In the genomic region with DNA sequence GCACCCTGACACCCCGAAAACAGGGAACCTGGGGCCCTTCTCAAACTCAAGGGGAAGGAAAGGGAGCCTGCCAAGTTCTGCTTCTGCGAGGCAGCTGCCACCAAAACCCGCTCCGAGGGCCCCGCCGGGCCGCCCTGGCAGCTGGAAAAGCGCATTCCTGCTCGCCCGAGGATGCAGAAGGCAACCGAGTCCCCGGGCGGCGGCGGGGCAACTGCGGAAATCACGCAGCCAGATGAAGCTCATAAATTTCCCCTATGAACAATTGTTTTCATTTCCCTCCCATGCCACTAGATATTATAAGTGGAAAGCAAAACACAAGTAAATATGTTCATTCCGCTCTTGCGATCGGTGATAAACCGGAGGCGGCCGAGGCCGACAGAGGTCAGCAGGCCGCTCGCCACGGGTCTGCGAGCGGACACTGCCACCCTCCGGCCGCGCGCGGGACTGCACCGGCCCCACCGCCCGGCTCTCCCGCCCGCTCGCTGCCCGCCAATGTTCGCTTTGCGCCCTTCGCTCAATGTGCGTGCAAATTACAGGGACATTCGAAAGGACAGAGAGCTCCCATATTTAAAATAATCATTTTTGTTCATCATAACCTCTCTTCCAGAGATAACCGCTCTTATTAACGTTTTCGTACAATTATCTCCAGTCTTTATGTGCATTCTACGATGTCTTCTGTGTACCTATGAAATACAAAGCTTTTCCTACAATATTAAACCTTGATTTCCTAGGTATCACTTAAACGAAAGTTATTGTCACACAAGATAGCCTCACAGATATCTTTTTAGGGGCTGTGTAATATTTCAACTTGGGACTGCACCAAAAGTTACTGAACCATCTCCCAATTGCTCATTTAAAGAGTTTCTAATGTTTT, we compare ENCODE assay signal across 8 cellular contexts.
DNase-seq lines count a peak whose midpoint lies in the region; ATAC-seq and TF ChIP-seq lines count a peak whose summit lies in the region.

No MANE protein-coding gene starts in this region.

- H3K14ac ChIP-seq in trophoblast cell (ENCODE audit: low read length), result no peak overlapping the region

- H4K91ac ChIP-seq in trophoblast cell (ENCODE audit: low read depth, low read length), result no peak overlapping the region

- H3K79me2 ChIP-seq in trophoblast cell (ENCODE audit: control insufficient read depth, insufficient read depth, low read length, poor library complexity), result no peaks in the 10 kb centered on the region

- TF ChIP-seq EP300 in upper lobe of left lung (IDR thresholded peaks at IDR 0.05), result no peak

- H3K18ac ChIP-seq in trophoblast cell (ENCODE audit: low read length), result no peak overlapping the region

- TF ChIP-seq POLR2A in Peyer's patch (IDR thresholded peaks at IDR 0.05) (no peak), upper lobe of left lung (IDR thresholded peaks at IDR 0.05) (no peak)

- H3K4me1 ChIP-seq in Peyer's patch, result peaks cover 0 to 10% (median 0%) of the 10 kb centered on the region in 4 donors
- H3K4me1 ChIP-seq in trophoblast cell (ENCODE audit: control insufficient read depth in 1 of 2, insufficient read depth in 2 of 2, low read length in 2 of 2), result no peaks in the 10 kb centered on the region
- H3K4me1 ChIP-seq in upper lobe of left lung, result peaks cover 7 to 11% (median 9%) of the 10 kb centered on the region in 4 donors

- no peaks in the 10 kb centered on the region for H3K79me1 ChIP-seq in trophoblast cell (ENCODE audit: low read length)

- H3K9ac ChIP-seq in trophoblast cell (ENCODE audit: low read length), result no peak overlapping the region

- no peaks in the 10 kb centered on the region for H3K27me3 ChIP-seq in Peyer's patch
- H3K27me3 ChIP-seq in trophoblast cell (ENCODE audit: insufficient read depth, low read length), result peaks cover 10% of the 10 kb centered on the region
- peaks cover 0 to 4% (median 2%) of the 10 kb centered on the region in 4 donors for H3K27me3 ChIP-seq in upper lobe of left lung

- H2AFZ ChIP-seq in trophoblast cell (ENCODE audit: insufficient read depth, low read length, poor library complexity), result no peak overlapping the region

- no peak overlapping the region for H4K8ac ChIP-seq in trophoblast cell (ENCODE audit: low read depth, low read length)

- no peak overlapping the region for H2BK120ac ChIP-seq in trophoblast cell (ENCODE audit: insufficient read depth, low read length, poor library complexity)

- TF ChIP-seq CTCF in Peyer's patch (IDR thresholded peaks at IDR 0.05) (peak; percentile 72 to 95 (median 92)), upper lobe of left lung (IDR thresholded peaks at IDR 0.05) (peak; percentile 96 to 100 (median 98))

- H4K12ac ChIP-seq in trophoblast cell (ENCODE audit: low read depth, low read length), result no peak overlapping the region

- H3K4ac ChIP-seq in trophoblast cell (ENCODE audit: low read depth, low read length), result no peak overlapping the region

- peak overlapping the region in 2 of 4 donors; percentile 35 to 43 for H3K4me3 ChIP-seq in Peyer's patch
- no peak overlapping the region for H3K4me3 ChIP-seq in trophoblast cell (ENCODE audit: low read depth, low read length)
- H3K4me3 ChIP-seq in upper lobe of left lung, result peak overlapping the region in 3 of 4 donors; percentile 6 to 44 (median 17)

- H3K23ac ChIP-seq in trophoblast cell (ENCODE audit: low read length), result no peak overlapping the region

- peak overlapping the region; percentile 69 for H3K4me2 ChIP-seq in trophoblast cell (ENCODE audit: low read length)

- H3K36me3 ChIP-seq in Peyer's patch (no peaks in the 10 kb centered on the region), trophoblast cell (ENCODE audit: control insufficient read depth in 1 of 2, insufficient read depth in 2 of 2, low read length in 2 of 2) (no peaks in the 10 kb centered on the region), upper lobe of left lung (no peaks in the 10 kb centered on the region)

- WGBS in trophoblast cell (ENCODE audit: extremely low coverage, insufficient coverage, insufficient read length), result no CpG with 5 or more reads among the region's 51 CpGs
- 7% methylated on average over 27 to 51 of the region's 51 CpGs for WGBS in upper lobe of left lung, 2 donors

- H2AK5ac ChIP-seq in trophoblast cell (ENCODE audit: low read length), result no peak overlapping the region

- H3K27ac ChIP-seq in Peyer's patch (no peak overlapping the region), trophoblast cell (ENCODE audit: low read depth, low read length) (no peak overlapping the region), upper lobe of left lung (no peak overlapping the region)

- ATAC-seq in HG02798 (IDR thresholded peaks at IDR 0.05; ENCODE audit: poor library complexity, unreplicated experiment), result peak; percentile 86
- peak; percentile 86 to 96 for ATAC-seq in upper lobe of left lung (ENCODE audit: low FRiP score in 2 of 2)

- no peak overlapping the region for H2BK12ac ChIP-seq in trophoblast cell (ENCODE audit: low read length)

- DNase-seq in GM04504 (ENCODE audit: low read depth), result peak; percentile 18
- DNase-seq in Peyer's patch, result peak in 2 of 3 donors; percentile 64 to 78
- DNase-seq in activated gamma-delta T cell treated with Interleukin-2 at 50 U/mL for 16 hours, result peak; percentile 50
- peak; percentile 7 for DNase-seq in glomerular endothelial cell (ENCODE audit: extremely low read depth, low read depth, low spot score)
- peak; percentile 40 to 71 for DNase-seq in trophoblast cell
- DNase-seq in upper lobe of left lung, result peak; percentile 54 to 95
- no peak for DNase-seq in amniotic stem cell (lab: John Stamatoyannopoulos, UW)

- H3K9me3 ChIP-seq in Peyer's patch (no peaks in the 10 kb centered on the region), trophoblast cell (ENCODE audit: insufficient read depth, low read depth, low read length) (peaks cover 2% of the 10 kb centered on the region), upper lobe of left lung (no peaks in the 10 kb centered on the region)

- H2BK5ac ChIP-seq in trophoblast cell (ENCODE audit: low read depth, low read length, poor library complexity), result no peak overlapping the region
